In the genomic region with DNA sequence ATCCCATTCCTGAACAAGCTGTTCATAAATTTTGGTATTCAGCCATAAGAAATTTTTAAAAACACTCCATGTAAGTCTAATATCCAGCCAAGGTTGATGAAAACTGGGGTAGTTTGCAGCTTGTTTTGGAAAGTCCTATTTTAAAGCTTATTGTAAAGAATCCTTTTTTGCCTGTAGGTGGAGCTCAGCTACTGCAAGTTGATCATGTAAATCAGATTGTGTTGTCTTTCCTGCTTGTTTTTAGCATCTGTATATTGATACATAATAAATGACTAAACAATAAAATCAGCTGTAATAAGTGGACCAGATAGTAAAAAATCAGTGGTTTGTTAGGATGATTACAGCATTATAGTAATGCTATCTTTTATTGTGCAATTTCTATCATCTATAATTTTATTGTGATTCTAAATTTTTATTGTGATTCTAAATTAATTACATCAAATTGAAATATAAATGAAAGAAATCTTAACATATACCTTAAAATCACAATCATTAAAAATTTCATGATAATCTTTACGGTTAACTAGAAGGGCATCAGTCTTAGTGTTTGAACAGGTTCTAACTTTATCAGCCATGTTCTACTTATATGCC, we compare ENCODE assay signal across 8 cellular contexts. TPM values are rescaled to one million over a fixed set of nuclear protein-coding genes. Genes with fewer than 3 reads are reported as not detected.
DNase-seq lines count a peak whose midpoint lies in the region; ATAC-seq, FAIRE-seq and TF ChIP-seq lines count a peak whose summit lies in the region.

No MANE protein-coding gene starts in this region.

- H3K36me3 ChIP-seq in IMR-90 (ENCODE audit: control insufficient read depth, insufficient read depth, low read length) = peaks cover under 1% of the 10 kb centered on the region; the same call in 1 of the 2 replicates
- H3K36me3 ChIP-seq in naive thymus-derived CD4-positive, alpha-beta T cell (ENCODE audit: control insufficient read depth in 2 of 3, insufficient read depth in 3 of 3, low read length in 3 of 3) = peaks cover 0 to 22% (median 3%) of the 10 kb centered on the region in 3 experiments

- dilution Hi-C loops in IMR-90 (cut with HindIII; ENCODE audit: low sequenced_read_pairs, unreplicated experiment) = no loop called here

- no peaks in the 10 kb centered on the region for H3K9me1 ChIP-seq in IMR-90 (ENCODE audit: insufficient read depth, low read length)

- ATAC-seq in IMR-90 (ENCODE audit: low read depth) (peak; percentile 77), GM18519 (IDR thresholded peaks at IDR 0.05; ENCODE audit: low FRiP score, unreplicated experiment) (no peak)
- peak; percentile 50 for ATAC-seq in naive thymus-derived CD4-positive, alpha-beta T cell

- CTCF ChIA-PET in IMR-90 (lab: Yijun Ruan, JAX) = interaction anchor here (0.6 to 1.4 kb wide), 8 partner anchors 10 to 688 kb away, joined by 3 to 9 read pairs (median 3); no protein-coding TSS in a partner anchor
- CTCF ChIA-PET in naive thymus-derived CD4-positive, alpha-beta T cell (lab: Charles Lee) = interaction anchor here (1.1 to 3.4 kb wide), 5 partner anchors 18 to 675 kb away, joined by 3 to 26 read pairs (median 4); partner anchors contain the start of gene ADAMTS6

- peak; percentile 80 for FAIRE-seq in GM12891 (lab: Jason Lieb, UNC)

- TF ChIP-seq POLR2A in GM12891 (IDR thresholded peaks at IDR 0.05; ENCODE audit: low read depth, low read length) (no peak), IMR-90 (IDR thresholded peaks at IDR 0.05; ENCODE audit: low read depth, low read length) (0 out of 2 replicates have a peak, but pooled peaks have one; percentile 30)

- no peaks in the 10 kb centered on the region for H4K20me1 ChIP-seq in IMR-90 (ENCODE audit: insufficient read depth, low read length)

- H2AK5ac ChIP-seq in IMR-90 (ENCODE audit: low read depth, low read length) = no peak overlapping the region

- no peak overlapping the region for H3K56ac ChIP-seq in IMR-90 (ENCODE audit: extremely low read depth, insufficient read depth, low read length)

- H3K27ac Mint-ChIP-seq in naive thymus-derived CD4-positive, alpha-beta T cell = peak overlapping the region in 1 of 9 donors; percentile 33

- H3K4me3 Mint-ChIP-seq in naive thymus-derived CD4-positive, alpha-beta T cell = no peak overlapping the region

- no peak overlapping the region for H4K5ac ChIP-seq in IMR-90 (ENCODE audit: low read depth, low read length)

- H3K4me1 Mint-ChIP-seq in naive thymus-derived CD4-positive, alpha-beta T cell = peaks cover 0 to 3% (median 0%) of the 10 kb centered on the region in 7 donors

- H3K4me3 ChIP-seq in AG10803 (ENCODE audit: low read length) (no peak overlapping the region), IMR-90 (ENCODE audit: insufficient read depth, low read depth, low read length) (no peak overlapping the region), epithelial cell of proximal tubule (ENCODE audit: low read depth, low read length) (no peak overlapping the region)
- no peak overlapping the region for H3K4me3 ChIP-seq in naive thymus-derived CD4-positive, alpha-beta T cell (ENCODE audit: low read length)

- no peaks in the 10 kb centered on the region for H3K27me3 ChIP-seq in IMR-90 (ENCODE audit: control insufficient read depth, insufficient read depth, low read length)
- no peaks in the 10 kb centered on the region for H3K27me3 ChIP-seq in naive thymus-derived CD4-positive, alpha-beta T cell (ENCODE audit: control insufficient read depth in 2 of 2, insufficient read depth in 2 of 2, low read length in 2 of 2)

- H3K27ac ChIP-seq in IMR-90 (ENCODE audit: insufficient read depth, low read length) = no peak overlapping the region
- no peak overlapping the region for H3K27ac ChIP-seq in naive thymus-derived CD4-positive, alpha-beta T cell (ENCODE audit: low read depth, low read length)

- no peaks in the 10 kb centered on the region; a peak in 1 of 4 replicates for H3K79me1 ChIP-seq in IMR-90 (ENCODE audit: low read depth in 1 of 2, low read length in 2 of 2)

- no peak overlapping the region for H3K4me2 ChIP-seq in IMR-90 (ENCODE audit: low read depth, low read length)

- no peak overlapping the region for H3K18ac ChIP-seq in IMR-90 (ENCODE audit: low read depth, low read length)

- peak overlapping the region in 1 of 2 experiments; percentile 6; a peak in 1 of 4 replicates for H4K8ac ChIP-seq in IMR-90 (ENCODE audit: low read depth in 2 of 2, low read length in 2 of 2)

- TF ChIP-seq CTCF in AG10803 (conservative IDR thresholded peaks at IDR 0.05; ENCODE audit: low read length) = peak; percentile 80
- TF ChIP-seq CTCF in IMR-90 (conservative IDR thresholded peaks at IDR 0.05; ENCODE audit: low read depth, low read length) = peak; percentile 81
- peak; percentile 72 for TF ChIP-seq CTCF in epithelial cell of proximal tubule (conservative IDR thresholded peaks at IDR 0.05; ENCODE audit: low read depth, low read length)

- no peak overlapping the region for H2AFZ ChIP-seq in IMR-90 (replicated peaks; ENCODE audit: low read length, poor library complexity)

- POLR2A ChIA-PET in IMR-90 (lab: Charles Lee; ENCODE audit: unreplicated experiment) = interaction anchor here (0.7 kb wide), 1 partner anchor 673 kb away, joined by 3 read pairs; no protein-coding TSS in a partner anchor
- POLR2A ChIA-PET in naive thymus-derived CD4-positive, alpha-beta T cell (lab: Charles Lee) = no interaction called here

- H3K14ac ChIP-seq in IMR-90 (replicated peaks; ENCODE audit: low read depth, low read length) = no peak overlapping the region

- H3K4me1 ChIP-seq in IMR-90 (ENCODE audit: control insufficient read depth, insufficient read depth, low read length) = no peaks in the 10 kb centered on the region
- H3K4me1 ChIP-seq in naive thymus-derived CD4-positive, alpha-beta T cell (ENCODE audit: control insufficient read depth in 2 of 2, insufficient read depth in 2 of 2, low read length in 2 of 2) = no peaks in the 10 kb centered on the region

- H3K4ac ChIP-seq in IMR-90 (ENCODE audit: low read depth, low read length) = no peak overlapping the region

- H3K23ac ChIP-seq in IMR-90 (ENCODE audit: low read depth, low read length) = no peak overlapping the region

- no peak overlapping the region for H2BK20ac ChIP-seq in IMR-90 (ENCODE audit: low read depth, low read length)

- peak overlapping the region; percentile 61 for H2BK5ac ChIP-seq in IMR-90 (ENCODE audit: low read depth, low read length, poor library complexity, severe bottlenecking)

- DNase-seq in AG10803 (ENCODE audit: low read depth) (peak; percentile 75), GM12891 (ENCODE audit: insufficient read length, low spot score) (no peak), IMR-90 (peak; percentile 81), SHP77 (lab: John Stamatoyannopoulos, UW) (peak; percentile 24 to 47), epithelial cell of proximal tubule (ENCODE audit: low read depth) (peak; percentile 15), ureter (ENCODE audit: low spot score) (no peak)
- peak in 7 of 9 donors; percentile 1 to 38 (median 21) for DNase-seq in naive thymus-derived CD4-positive, alpha-beta T cell

- in situ Hi-C loops in IMR-90 (cut with MboI; ENCODE audit: low sequenced_read_pairs) = loop anchor here (5.0 to 10.0 kb wide), 3 partner anchors 144 to 671 kb away; partner anchors contain the start of gene ADAMTS6

- intact Hi-C loops in IMR-90 (cut with micrococcal nuclease) = loop anchor here (1.0 to 10.0 kb wide), 6 partner anchors 148 to 764 kb away; no protein-coding TSS in a partner anchor
- intact Hi-C loops in naive thymus-derived CD4-positive, alpha-beta T cell (cut with micrococcal nuclease) = loop anchor here (1.0 to 5.0 kb wide), 6 partner anchors 226 to 777 kb away; partner anchors contain the start of genes CENPK (in 1 of the 2) and PPWD1 (in 1 of the 2)

- H3K9me3 Mint-ChIP-seq in naive thymus-derived CD4-positive, alpha-beta T cell = no peaks in the 10 kb centered on the region

- H3K27me3 Mint-ChIP-seq in naive thymus-derived CD4-positive, alpha-beta T cell = no peaks in the 10 kb centered on the region

- H2BK15ac ChIP-seq in IMR-90 (ENCODE audit: low read depth, low read length) = no peak overlapping the region

- H3K36me3 Mint-ChIP-seq in naive thymus-derived CD4-positive, alpha-beta T cell = peaks cover 0 to 39% (median 9%) of the 10 kb centered on the region in 5 donors

- BruUV-seq in IMR-90 (replicated peaks; lab: Mats Ljungman, UMichigan) = no TSS peak

- no peak overlapping the region for H2AK9ac ChIP-seq in IMR-90 (replicated peaks; ENCODE audit: low read depth, low read length, poor library complexity)

- no CpG with 5 or more reads among the region's 1 CpG for WGBS in IMR-90 (ENCODE audit: extremely low coverage in 2 of 2, insufficient read length in 1 of 2), 2 experiments

- no peak overlapping the region for H2BK120ac ChIP-seq in IMR-90 (ENCODE audit: low read depth, low read length)

- H3K9me3 ChIP-seq in IMR-90 (ENCODE audit: control insufficient read depth, insufficient read depth, low read length) = no peaks in the 10 kb centered on the region
- H3K9me3 ChIP-seq in naive thymus-derived CD4-positive, alpha-beta T cell (ENCODE audit: control insufficient read depth in 2 of 3, low read length in 3 of 3) = no peaks in the 10 kb centered on the region

- no peak overlapping the region for H4K91ac ChIP-seq in IMR-90 (ENCODE audit: insufficient read depth, low read depth, low read length)

- H3K9ac ChIP-seq in IMR-90 (ENCODE audit: low read depth, low read length) = no peak overlapping the region

- peak; percentile 89 for TF ChIP-seq RAD21 in IMR-90 (IDR thresholded peaks at IDR 0.05; ENCODE audit: low read length)

TF ChIP-seq in GM12891, 5 proteins besides CTCF, POLR2A, EP300 and RAD21 (continues in another document):
- TF ChIP-seq SPI1 (IDR thresholded peaks at IDR 0.05; ENCODE audit: low read depth, low read length) = no peak
- no peak for TF ChIP-seq POU2F2 (IDR thresholded peaks at IDR 0.05; ENCODE audit: low read depth, low read length)

TF ChIP-seq in IMR-90, 13 proteins besides CTCF, POLR2A, EP300 and RAD21 (continues in another document):
- no peak for TF ChIP-seq RFX5 (IDR thresholded peaks at IDR 0.05; ENCODE audit: low read depth, low read length)

RNA-seq across cellular contexts. Expression of gene CWC27, which starts 42.4 kb away (rescaled TPM):
- polyA plus RNA-seq in GM12891 (2012; ENCODE audit: low read depth, missing spikeins) = 23.8 TPM
- 13.3 and 34.4 TPM in 2 replicates for total RNA-seq in IMR-90 (2012; rRNA removed)
- polyA plus RNA-seq in IMR-90 (2012; rRNA removed) = 15.3 and 17.1 TPM in 2 replicates
- 1.3 and 1.6 TPM in 2 replicates for polyA plus RNA-seq in IMR-90 (2012; cell fraction: cytosol; rRNA removed)
- polyA plus RNA-seq in IMR-90 (2012; cell fraction: nucleus; rRNA removed; ENCODE audit: low replicate concordance) = 0.41 and 3.6 TPM in 2 replicates
- 13.5 and 17.6 TPM in 2 replicates for total RNA-seq in epithelial cell of proximal tubule
- 10 to 100 TPM; 17.8 to 27.4 (median 21.0) TPM for total RNA-seq in naive thymus-derived CD4-positive, alpha-beta T cell
- 10 to 100 TPM; 28.4 to 41.8 TPM for polyA plus RNA-seq in naive thymus-derived CD4-positive, alpha-beta T cell
- 22.8 TPM for total RNA-seq in ureter

RNA-seq across cellular contexts. Expression of gene SREK1IP1, which starts 42.7 kb away (rescaled TPM):
- 11.6 TPM for polyA plus RNA-seq in GM12891 (2012; ENCODE audit: low read depth, missing spikeins)
- total RNA-seq in IMR-90 (2012; rRNA removed) (6.5 and 8.3 TPM in 2 replicates), epithelial cell of proximal tubule (5.9 and 6.2 TPM in 2 replicates), ureter (14.8 TPM)
- 3.3 TPM in 2 replicates for polyA plus RNA-seq in IMR-90 (2012; rRNA removed)
- polyA plus RNA-seq in IMR-90 (2012; cell fraction: cytosol; rRNA removed) = 1.1 TPM in 2 replicates
- 0.74 and 1.4 TPM in 2 replicates for polyA plus RNA-seq in IMR-90 (2012; cell fraction: nucleus; rRNA removed; ENCODE audit: low replicate concordance)
- 10 to 100 TPM; 11.7 to 29.9 (median 21.7) TPM for total RNA-seq in naive thymus-derived CD4-positive, alpha-beta T cell
- 10 to 100 TPM; 21.1 to 23.6 TPM for polyA plus RNA-seq in naive thymus-derived CD4-positive, alpha-beta T cell

Comparison
In these comparisons a context has a peak if more than half of its experiments do, and no peak if none do; other contexts are left out.
1. DNase-seq: peak in AG10803 (single experiment), IMR-90 (single experiment), SHP77 (2 of 2), epithelial cell of proximal tubule (single experiment) and naive thymus-derived CD4-positive, alpha-beta T cell (7 of 9); none in GM12891 (single experiment) and ureter (single experiment).
2. Peak in every context shown above with its lines, with median percentiles within 50 percentile points of each other: CTCF ChIP-seq.